In the genomic region with DNA sequence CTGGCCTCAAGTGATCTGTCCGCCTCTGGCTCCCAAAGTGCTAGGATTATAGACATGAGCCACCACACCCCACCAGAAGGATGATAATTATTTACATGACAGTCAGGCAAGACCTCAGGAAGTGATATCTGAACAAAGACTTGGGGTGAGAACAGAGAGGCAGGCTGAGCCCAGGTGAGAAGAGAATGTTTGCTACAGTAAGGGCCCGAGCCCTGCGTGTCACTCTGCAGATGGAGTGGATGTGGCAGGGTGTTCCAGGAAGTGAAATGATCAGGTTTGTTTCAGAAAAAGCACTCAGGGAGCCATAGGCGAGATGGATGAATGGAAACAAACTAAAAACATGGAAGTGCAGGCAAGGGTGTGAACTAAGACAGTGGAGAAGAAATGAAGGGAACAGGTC, we compare ENCODE assay signal across 11 cellular contexts. TPM values are rescaled to one million over a fixed set of nuclear protein-coding genes. Genes with fewer than 3 reads are reported as not detected.
DNase-seq lines count a peak whose midpoint lies in the region; ATAC-seq and TF ChIP-seq lines count a peak whose summit lies in the region.
"Had no signal": no experiment of that assay in that cellular context is flagged by ENCODE, and none has a peak within 500 bp of the region (broad histone marks: within the 10 kb centered on the region; RNA-seq: fewer than 3 reads in every experiment).

No MANE protein-coding gene starts in this region.

- H3K27ac ChIP-seq in BLaER1 treated with 17β-estradiol and CSF1 and Interleukin-3, amounts not matched to agents 10 nM and 100 nM = no peak overlapping the region

- H3K9ac ChIP-seq in BLaER1 treated with 17β-estradiol and CSF1 and Interleukin-3, amounts not matched to agents 10 nM and 100 nM = no peak overlapping the region

- H3K27me3 ChIP-seq in BLaER1 treated with 17β-estradiol and CSF1 and Interleukin-3, amounts not matched to agents 10 nM and 100 nM = no peaks in the 10 kb centered on the region
- no peaks in the 10 kb centered on the region for H3K27me3 ChIP-seq in Caco-2 (replicated peaks; ENCODE audit: control insufficient read depth, insufficient read depth, low read length)
- H3K27me3 ChIP-seq: BE2C had no signal

- H4K20me1 ChIP-seq in BLaER1 treated with 17β-estradiol and CSF1 and Interleukin-3, amounts not matched to agents 10 nM and 100 nM = peaks cover 0 to 97% (median 94%) of the 10 kb centered on the region in 11 experiments; a peak in 20 of 22 replicates

- H3K4me1 Mint-ChIP-seq in activated CD8-positive, alpha-beta T cell treated with anti-CD3 and anti-CD28 coated beads for 36 hours (ENCODE audit: low read depth) = peaks cover 52% of the 10 kb centered on the region
- H3K4me1 Mint-ChIP-seq in central memory CD8-positive, alpha-beta T cell = peaks cover 49% of the 10 kb centered on the region
- no peaks in the 10 kb centered on the region for H3K4me1 Mint-ChIP-seq in Caco-2 (ENCODE audit: low read depth, unreplicated experiment)

- H3K9me3 ChIP-seq in BLaER1 treated with 17β-estradiol and CSF1 and Interleukin-3, amounts not matched to agents 10 nM and 100 nM (replicated peaks in 1 of 11) = peaks cover 0 to 2% (median 0%) of the 10 kb centered on the region in 11 experiments; a peak in 2 of 22 replicates
- no peaks in the 10 kb centered on the region for H3K9me3 ChIP-seq in Caco-2
- H3K9me3 ChIP-seq: BE2C had no signal

- H3K4me1 ChIP-seq in BLaER1 treated with 17β-estradiol and CSF1 and Interleukin-3, amounts not matched to agents 10 nM and 100 nM = peaks cover 36 to 62% (median 54%) of the 10 kb centered on the region in 10 experiments
- H3K4me1 ChIP-seq in Caco-2 = no peaks in the 10 kb centered on the region
- H3K4me1 ChIP-seq: BE2C had no signal

- peak overlapping the region; percentile 93 for H3K27ac Mint-ChIP-seq in activated CD8-positive, alpha-beta T cell treated with anti-CD3 and anti-CD28 coated beads for 36 hours
- peak overlapping the region; percentile 59 for H3K27ac Mint-ChIP-seq in central memory CD8-positive, alpha-beta T cell (ENCODE audit: low read depth)
- H3K27ac Mint-ChIP-seq in Caco-2 (ENCODE audit: unreplicated experiment) = no peak overlapping the region

- H3K36me3 ChIP-seq in BLaER1 treated with 17β-estradiol and CSF1 and Interleukin-3, amounts not matched to agents 10 nM and 100 nM = peaks cover 0 to 72% (median 40%) of the 10 kb centered on the region in 11 experiments; a peak in 15 of 22 replicates
- no peaks in the 10 kb centered on the region for H3K36me3 ChIP-seq in Caco-2 (ENCODE audit: control insufficient read depth, insufficient read depth, low read length)
- H3K36me3 ChIP-seq: BE2C had no signal

- no peak overlapping the region for H3K4me3 ChIP-seq in BLaER1 treated with 17β-estradiol and CSF1 and Interleukin-3, amounts not matched to agents 10 nM and 100 nM
- H3K4me3 ChIP-seq in GM12865 (ENCODE audit: low read depth, low read length) (no peak overlapping the region), Caco-2 (ENCODE audit: low read depth, low read length) (no peak overlapping the region)

- intact Hi-C loops in activated CD8-positive, alpha-beta T cell treated with anti-CD3 and anti-CD28 coated beads for 36 hours (cut with micrococcal nuclease) = no loop called here
- intact Hi-C loops in Caco-2 (cut with micrococcal nuclease; ENCODE audit: unreplicated experiment) = no loop called here

- CTCF ChIA-PET in activated CD8-positive, alpha-beta T cell treated with anti-CD3 and anti-CD28 coated beads for 36 hours (lab: Charles Lee) = interaction anchor here (0.8 to 1.9 kb wide), 2 partner anchors 299 to 469 kb away, joined by 3 to 5 read pairs; no protein-coding TSS in a partner anchor
- CTCF ChIA-PET in Caco-2 (lab: Charles Lee) = no interaction called here

- H3K9me3 Mint-ChIP-seq in activated CD8-positive, alpha-beta T cell treated with anti-CD3 and anti-CD28 coated beads for 36 hours = no peaks in the 10 kb centered on the region
- no peaks in the 10 kb centered on the region for H3K9me3 Mint-ChIP-seq in central memory CD8-positive, alpha-beta T cell
- no peaks in the 10 kb centered on the region for H3K9me3 Mint-ChIP-seq in Caco-2 (ENCODE audit: unreplicated experiment)

- TF ChIP-seq CTCF in GM12865 (IDR thresholded peaks at IDR 0.05; ENCODE audit: insufficient read depth, low read depth, low read length, missing control alignments) (no peak), Caco-2 (IDR thresholded peaks at IDR 0.05; ENCODE audit: insufficient read depth in 1 of 2, low read depth in 1 of 2, low read length in 1 of 2, severe bottlenecking in 1 of 2, unreplicated experiment in 1 of 2) (no peak)
- no peak for TF ChIP-seq CTCF in activated CD8-positive, alpha-beta T cell treated with anti-CD3 and anti-CD28 coated beads for 36 hours (IDR thresholded peaks at IDR 0.05)

- H3K27me3 Mint-ChIP-seq in activated CD8-positive, alpha-beta T cell treated with anti-CD3 and anti-CD28 coated beads for 36 hours = no peaks in the 10 kb centered on the region
- no peaks in the 10 kb centered on the region for H3K27me3 Mint-ChIP-seq in central memory CD8-positive, alpha-beta T cell
- peaks cover 32% of the 10 kb centered on the region for H3K27me3 Mint-ChIP-seq in Caco-2 (ENCODE audit: insufficient read depth, unreplicated experiment)

- peak; percentile 25 for DNase-seq in GM12865 (ENCODE audit: low read depth)
- DNase-seq in activated CD8-positive, alpha-beta T cell treated with anti-CD3 and anti-CD28 coated beads for 36 hours = peak; percentile 68
- peak in 1 of 2 donors; percentile 14 for DNase-seq in central memory CD8-positive, alpha-beta T cell (ENCODE audit: low spot score in 2 of 2)
- DNase-seq in stimulated activated CD8-positive, alpha-beta memory T cell treated with anti-CD3 and anti-CD28 coated beads, Interleukin-4, amount 100 ng/mL, for 48 hours = no peak
- no peak for DNase-seq in Caco-2
- DNase-seq in D341Med (ENCODE audit: low spot score) = no peak
- DNase-seq: BE2C; retina; stimulated activated CD4-positive, alpha-beta T cell treated with anti-CD3 and anti-CD28 coated beads, Interleukin-2, amount 100 ng/mL, for 48 hours had no signal

- POLR2A ChIA-PET in activated CD8-positive, alpha-beta T cell treated with anti-CD3 and anti-CD28 coated beads for 36 hours (lab: Charles Lee) = no interaction called here
- POLR2A ChIA-PET in Caco-2 (lab: Charles Lee) = no interaction called here

- H3K4me3 Mint-ChIP-seq in activated CD8-positive, alpha-beta T cell treated with anti-CD3 and anti-CD28 coated beads for 36 hours = peak overlapping the region; percentile 31
- H3K4me3 Mint-ChIP-seq in central memory CD8-positive, alpha-beta T cell = peak overlapping the region; percentile 60
- no peak overlapping the region for H3K4me3 Mint-ChIP-seq in Caco-2 (ENCODE audit: unreplicated experiment)

- no TSS peak for BruUV-seq in Caco-2 (replicated peaks; lab: Mats Ljungman, UMichigan)

- ATAC-seq in activated CD8-positive, alpha-beta T cell treated with anti-CD3 and anti-CD28 coated beads for 36 hours = peak; percentile 93
- ATAC-seq in central memory CD8-positive, alpha-beta T cell (replicated peaks; ENCODE audit: extremely low read depth, poor library complexity, severe bottlenecking) = peak; percentile 98
- no peak for ATAC-seq in GM21723 (IDR thresholded peaks at IDR 0.05; ENCODE audit: unreplicated experiment)

- H3K4me2 ChIP-seq in BLaER1 treated with 17β-estradiol and CSF1 and Interleukin-3, amounts not matched to agents 10 nM and 100 nM = peak overlapping the region in 7 of 11 experiments; percentile 5 to 59 (median 35); a peak in 7 of 22 replicates

- peaks cover 6% of the 10 kb centered on the region for H3K36me3 Mint-ChIP-seq in activated CD8-positive, alpha-beta T cell treated with anti-CD3 and anti-CD28 coated beads for 36 hours (ENCODE audit: low read depth)
- H3K36me3 Mint-ChIP-seq in central memory CD8-positive, alpha-beta T cell (ENCODE audit: insufficient read depth) = peaks cover 6% of the 10 kb centered on the region
- no peaks in the 10 kb centered on the region for H3K36me3 Mint-ChIP-seq in Caco-2 (ENCODE audit: insufficient read depth, unreplicated experiment)

RNA-seq across cellular contexts. Expression of a gene that starts 22.2 kb away (rescaled TPM):
- total RNA-seq in activated CD8-positive, alpha-beta T cell treated with anti-CD3 and anti-CD28 coated beads for 36 hours = 10 to 100 TPM; 23.8 to 27.6 TPM
- total RNA-seq in Caco-2 (2022) = not detected in 2 replicates

Comparison
In these comparisons a context has a peak if more than half of its experiments do, and no peak if none do; other contexts are left out.
1. DNase-seq: peak in GM12865 (single experiment) and activated CD8-positive, alpha-beta T cell treated with anti-CD3 and anti-CD28 coated beads for 36 hours (single experiment); none in stimulated activated CD8-positive, alpha-beta memory T cell treated with anti-CD3 and anti-CD28 coated beads, Interleukin-4, amount 100 ng/mL, for 48 hours (single experiment), Caco-2 (0 of 2) and D341Med (single experiment).
2. RNA of a gene that starts 22.2 kb away (total RNA-seq): 23.8 to 27.6 TPM in activated CD8-positive, alpha-beta T cell treated with anti-CD3 and anti-CD28 coated beads for 36 hours; not detected in Caco-2; every median in the first group is over 10 times any median in the second.